Comparison of ENCODE assay signal across 8 cellular contexts in genomic region chr1:44029260-44029910, GRCh38. TPM values are rescaled to one million over a fixed set of nuclear protein-coding genes. Genes with fewer than 3 reads are reported as not detected.
DNase-seq lines count a peak whose midpoint lies in the region; ATAC-seq and TF ChIP-seq lines count a peak whose summit lies in the region.

No MANE protein-coding gene starts in this region.

- POLR2A ChIA-PET in A673 (lab: Charles Lee; ENCODE audit: low non-redundant PET) (no interaction called here), T-cell (lab: Charles Lee) (no interaction called here)

- no peaks in the 10 kb centered on the region for H3K9me3 ChIP-seq in A673 (ENCODE audit: low read depth, low read length, poor library complexity, severe bottlenecking)

- H3K27me3 ChIP-seq in A673 (replicated peaks; ENCODE audit: insufficient read depth, low read depth, low read length, poor library complexity) (no peaks in the 10 kb centered on the region), foreskin keratinocyte (no peaks in the 10 kb centered on the region)

- no peak for DNase-seq in A673 (ENCODE audit: low spot score)
- DNase-seq in T-cell = peak in 2 of 34 experiments; percentile 19 to 29
- DNase-seq in foreskin keratinocyte = no peak
- no peak for DNase-seq in progenitor cell of endocrine pancreas (ENCODE audit: low spot score, unreplicated experiment)
- no peak for DNase-seq in DMS 273 treated with DMSO at 0.1 percent for 48 hours (lab: John Stamatoyannopoulos, UW)

- H3K4me1 Mint-ChIP-seq in T-cell (peaks cover 18 to 28% (median 27%) of the 10 kb centered on the region in 3 donors), progenitor cell of endocrine pancreas (ENCODE audit: low read depth) (peaks cover 19% of the 10 kb centered on the region)

- H3K27me3 Mint-ChIP-seq in T-cell (no peaks in the 10 kb centered on the region), progenitor cell of endocrine pancreas (no peaks in the 10 kb centered on the region)

- peak; percentile 34 for ATAC-seq in GM18511 (IDR thresholded peaks at IDR 0.05; ENCODE audit: unreplicated experiment)
- ATAC-seq in HG03097 (IDR thresholded peaks at IDR 0.05; ENCODE audit: low FRiP score, unreplicated experiment) = peak; percentile 17
- peak; percentile 13 to 38 (median 14) for ATAC-seq in T-cell (replicated peaks in 1 of 4)
- no peak for ATAC-seq in foreskin keratinocyte
- ATAC-seq in GM18909 (IDR thresholded peaks at IDR 0.05; ENCODE audit: poor library complexity, unreplicated experiment) = no peak

- H3K27ac Mint-ChIP-seq in T-cell (peak overlapping the region; percentile 92 to 96), progenitor cell of endocrine pancreas (peak overlapping the region; percentile 97)

- peak overlapping the region; percentile 90 for H3K27ac ChIP-seq in A673 (ENCODE audit: low read depth, low read length, poor library complexity, severe bottlenecking)
- H3K27ac ChIP-seq in foreskin keratinocyte = peak overlapping the region; percentile 72

- BruUV-seq in A673 (replicated peaks; lab: Mats Ljungman, UMichigan) = TSS peak; percentile 28

- peaks cover 11% of the 10 kb centered on the region for H3K4me1 ChIP-seq in A673 (ENCODE audit: insufficient read depth, low read length, poor library complexity, severe bottlenecking)
- H3K4me1 ChIP-seq in foreskin keratinocyte = peaks cover 24% of the 10 kb centered on the region

- H3K4me3 ChIP-seq in A673 (ENCODE audit: low read depth, low read length, poor library complexity, severe bottlenecking) = peak overlapping the region; percentile 91

- TF ChIP-seq CTCF in A673 (conservative IDR thresholded peaks at IDR 0.05; ENCODE audit: low read depth, low read length) = no peak
- TF ChIP-seq CTCF in foreskin keratinocyte (conservative IDR thresholded peaks at IDR 0.05) = no peak
- TF ChIP-seq CTCF in progenitor cell of endocrine pancreas (IDR thresholded peaks at IDR 0.05; ENCODE audit: unreplicated experiment) = no peak

- intact Hi-C loops in A673 (cut with micrococcal nuclease; ENCODE audit: unreplicated experiment) = no loop called here

- H3K36me3 ChIP-seq in A673 (ENCODE audit: insufficient read depth, low read length, poor library complexity, severe bottlenecking) = no peaks in the 10 kb centered on the region

- CTCF ChIA-PET in A673 (lab: Charles Lee) (no interaction called here), T-cell (lab: Charles Lee) (interaction anchor here in 1 of 2 donors (1.0 kb wide), 1 partner anchor 83 kb away, joined by 3 read pairs; no protein-coding TSS in a partner anchor)

- H3K4me3 Mint-ChIP-seq in T-cell = peak overlapping the region; percentile 86 to 93 (median 90)
- peak overlapping the region; percentile 90 for H3K4me3 Mint-ChIP-seq in progenitor cell of endocrine pancreas (ENCODE audit: low read depth)

- H3K9me3 Mint-ChIP-seq in T-cell (no peaks in the 10 kb centered on the region), progenitor cell of endocrine pancreas (ENCODE audit: low read depth) (no peaks in the 10 kb centered on the region)

- H3K36me3 Mint-ChIP-seq in T-cell = no peaks in the 10 kb centered on the region
- peaks cover 2% of the 10 kb centered on the region for H3K36me3 Mint-ChIP-seq in progenitor cell of endocrine pancreas (ENCODE audit: insufficient read depth)

RNA-seq across cellular contexts. Expression of gene SLC6A9, which starts 1.9 kb away (rescaled TPM):
- total RNA-seq in A673 (2021) (31.4 and 40.8 TPM in 2 replicates), T-cell (1 to 10 TPM in 4 of 5 donors, not detected in 1; 1.4 to 8.2 (median 6.3) TPM), foreskin keratinocyte (8.8 and 15.0 TPM in 2 replicates), progenitor cell of endocrine pancreas (26.9 and 29.4 TPM in 2 replicates)
- 8.5 and 14.7 TPM in 2 replicates for polyA plus RNA-seq in foreskin keratinocyte

RNA-seq across cellular contexts. Expression of gene CCDC24, which starts 38.0 kb away (rescaled TPM):
- total RNA-seq in A673 (2021) (5.6 and 7.9 TPM in 2 replicates), T-cell (1 to 10 TPM in 3 of 5 donors, under 1 TPM in 2; 0.50 to 4.3 (median 1.7) TPM), foreskin keratinocyte (12.4 and 12.9 TPM in 2 replicates), progenitor cell of endocrine pancreas (34.8 and 35.9 TPM in 2 replicates)
- 17.0 and 17.7 TPM in 2 replicates for polyA plus RNA-seq in foreskin keratinocyte

RNA-seq across cellular contexts. Expression of gene B4GALT2, which starts 50.4 kb away (rescaled TPM):
- total RNA-seq in A673 (2021) = 71.5 and 76.4 TPM in 2 replicates
- 1 to 10 TPM; 1.2 to 5.3 (median 3.1) TPM for total RNA-seq in T-cell
- total RNA-seq in foreskin keratinocyte = 90.6 and 99.1 TPM in 2 replicates
- polyA plus RNA-seq in foreskin keratinocyte = 93.3 and 101 TPM in 2 replicates
- 61.7 and 63.1 TPM in 2 replicates for total RNA-seq in progenitor cell of endocrine pancreas

RNA-seq across cellular contexts. Expression of gene ATP6V0B, which starts 54.6 kb away (rescaled TPM):
- total RNA-seq in A673 (2021) (153 and 181 TPM in 2 replicates), T-cell (10 to 100 TPM; 57.5 to 88.6 (median 69.5) TPM), foreskin keratinocyte (170 and 176 TPM in 2 replicates), progenitor cell of endocrine pancreas (104 and 108 TPM in 2 replicates)
- 207 and 211 TPM in 2 replicates for polyA plus RNA-seq in foreskin keratinocyte

RNA-seq across cellular contexts. Expression of gene DPH2, which starts 59.6 kb away (rescaled TPM):
- 44.8 and 52.8 TPM in 2 replicates for total RNA-seq in A673 (2021)
- 10 to 100 TPM; 22.1 to 46.6 (median 41.8) TPM for total RNA-seq in T-cell
- total RNA-seq in foreskin keratinocyte = 28.5 and 33.3 TPM in 2 replicates
- polyA plus RNA-seq in foreskin keratinocyte = 27.1 and 34.1 TPM in 2 replicates
- 24.9 and 25.4 TPM in 2 replicates for total RNA-seq in progenitor cell of endocrine pancreas

Comparison
In these comparisons a context has a peak if more than half of its experiments do, and no peak if none do; other contexts are left out.
1. ATAC-seq: peak in GM18511 (single experiment), HG03097 (single experiment) and T-cell (4 of 4); none in foreskin keratinocyte (single experiment) and GM18909 (single experiment).